Comparison of ENCODE assay signal across 1 cellular context in genomic region chr20:41499961-41500725, GRCh38.
TF ChIP-seq lines count a peak whose summit lies in the region.

No MANE protein-coding gene starts in this region.

TF ChIP-seq in IMR-90, 13 proteins besides CTCF, POLR2A, EP300 and RAD21 (continued from another document):
- TF ChIP-seq NFE2L2 (IDR thresholded peaks at IDR 0.05; ENCODE audit: low read depth, low read length) (no peak), MAFK (IDR thresholded peaks at IDR 0.05; ENCODE audit: low read depth, low read length) (no peak), CEBPB (IDR thresholded peaks at IDR 0.05; ENCODE audit: low read depth, low read length) (no peak)
- TF ChIP-seq, protein P1, sequence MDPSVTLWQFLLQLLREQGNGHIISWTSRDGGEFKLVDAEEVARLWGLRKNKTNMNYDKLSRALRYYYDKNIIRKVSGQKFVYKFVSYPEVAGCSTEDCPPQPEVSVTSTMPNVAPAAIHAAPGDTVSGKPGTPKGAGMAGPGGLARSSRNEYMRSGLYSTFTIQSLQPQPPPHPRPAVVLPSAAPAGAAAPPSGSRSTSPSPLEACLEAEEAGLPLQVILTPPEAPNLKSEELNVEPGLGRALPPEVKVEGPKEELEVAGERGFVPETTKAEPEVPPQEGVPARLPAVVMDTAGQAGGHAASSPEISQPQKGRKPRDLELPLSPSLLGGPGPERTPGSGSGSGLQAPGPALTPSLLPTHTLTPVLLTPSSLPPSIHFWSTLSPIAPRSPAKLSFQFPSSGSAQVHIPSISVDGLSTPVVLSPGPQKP (IDR thresholded peaks at IDR 0.05; ENCODE audit: borderline replicate concordance, low read depth, low read length): no peak
TF ChIP-seq in IMR-90: peak in this region for 0.
